ENCODE assay signal across 8 cellular contexts in genomic region chr12:53543539-53543938, GRCh38. TPM values are rescaled to one million over a fixed set of nuclear protein-coding genes. Genes with fewer than 3 reads are reported as not detected.
DNase-seq lines count a peak whose midpoint lies in the region; ATAC-seq and TF ChIP-seq lines count a peak whose summit lies in the region.

No MANE protein-coding gene starts in this region.

- H3K27ac Mint-ChIP-seq in CD4-positive, CD25-positive, alpha-beta regulatory T cell: peak overlapping the region; percentile 58 to 90 (median 89)

- intact Hi-C loops in adrenal gland (cut with DNase I): loop anchor here in 1 of 2 donors (5.0 to 10.0 kb wide), 2 partner anchors 134 to 201 kb away; partner anchors contain the start of gene ATP5MC2

- H3K4me1 ChIP-seq in CD4-positive, CD25-positive, alpha-beta regulatory T cell (ENCODE audit: control insufficient read depth, insufficient read depth, low read length, poor library complexity, severe bottlenecking): no peaks in the 10 kb centered on the region
- H3K4me1 ChIP-seq in Loucy (ENCODE audit: insufficient read depth, low read length, poor library complexity, severe bottlenecking) (no peaks in the 10 kb centered on the region), adrenal gland (replicated peaks in 1 of 2) (peaks cover 7 to 18% of the 10 kb centered on the region in 2 donors), right atrium auricular region (peaks cover 0 to 7% of the 10 kb centered on the region in 2 donors)

- no peak overlapping the region for H3K4me3 Mint-ChIP-seq in CD4-positive, CD25-positive, alpha-beta regulatory T cell

- H3K4me3 ChIP-seq in CD4-positive, CD25-positive, alpha-beta regulatory T cell (ENCODE audit: low read depth, low read length): no peak overlapping the region
- H3K4me3 ChIP-seq in Loucy (ENCODE audit: low read length, poor library complexity, severe bottlenecking): no peak overlapping the region
- H3K4me3 ChIP-seq in adrenal gland: no peak overlapping the region
- H3K4me3 ChIP-seq in right atrium auricular region: no peak overlapping the region

- no peak for TF ChIP-seq POLR2A in adrenal gland (IDR thresholded peaks at IDR 0.05)

- DNase-seq in CD4-positive, CD25-positive, alpha-beta regulatory T cell: peak; percentile 19 to 74 (median 64)
- DNase-seq in SK-N-DZ (ENCODE audit: low spot score) (peak; percentile 39), adrenal gland (peak; percentile 45 to 87 (median 73)), right atrium auricular region (ENCODE audit: low spot score) (peak; percentile 64), retina (peak; percentile 58)

- H3K36me3 Mint-ChIP-seq in CD4-positive, CD25-positive, alpha-beta regulatory T cell: peaks cover 9% of the 10 kb centered on the region

- peak; percentile 86 to 87 for ATAC-seq in CD4-positive, CD25-positive, alpha-beta regulatory T cell (ENCODE audit: low read depth in 2 of 2)
- ATAC-seq in GM19467 (IDR thresholded peaks at IDR 0.05; ENCODE audit: unreplicated experiment): peak; percentile 73
- no peak for ATAC-seq in HG02763 (IDR thresholded peaks at IDR 0.05; ENCODE audit: unreplicated experiment)

- no peaks in the 10 kb centered on the region for H3K9me3 Mint-ChIP-seq in CD4-positive, CD25-positive, alpha-beta regulatory T cell

- no peaks in the 10 kb centered on the region for H3K79me2 ChIP-seq in Loucy (ENCODE audit: insufficient read depth, low read length)

- peaks cover 7 to 18% (median 12%) of the 10 kb centered on the region in 4 donors for H3K4me1 Mint-ChIP-seq in CD4-positive, CD25-positive, alpha-beta regulatory T cell

- no peak overlapping the region for H3K27ac ChIP-seq in CD4-positive, CD25-positive, alpha-beta regulatory T cell (ENCODE audit: insufficient read depth, low read length, poor library complexity, severe bottlenecking)
- H3K27ac ChIP-seq in adrenal gland (peak overlapping the region in 3 of 5 donors; percentile 7 to 53 (median 51)), right atrium auricular region (peak overlapping the region; percentile 2 to 54)

- WGBS in adrenal gland, 4 donors: 18 to 27% (median 20%) methylated on average over 5 of the region's 5 CpGs

- peak; percentile 90 for TF ChIP-seq CTCF in Loucy (conservative IDR thresholded peaks at IDR 0.05; ENCODE audit: low read length)
- TF ChIP-seq CTCF in adrenal gland (IDR thresholded peaks at IDR 0.05): peak; percentile 69 to 99 (median 92)
- peak; percentile 55 to 88 for TF ChIP-seq CTCF in right atrium auricular region (IDR thresholded peaks at IDR 0.05)

- no peak overlapping the region for H3K9ac ChIP-seq in Loucy (ENCODE audit: low read depth, low read length, poor library complexity, severe bottlenecking)

- H3K9me3 ChIP-seq in CD4-positive, CD25-positive, alpha-beta regulatory T cell (ENCODE audit: control insufficient read depth in 2 of 2, low read length in 2 of 2): no peaks in the 10 kb centered on the region
- H3K9me3 ChIP-seq in Loucy (ENCODE audit: insufficient read depth, low read depth, low read length) (no peaks in the 10 kb centered on the region), adrenal gland (replicated peaks in 1 of 3) (no peaks in the 10 kb centered on the region), right atrium auricular region (no peaks in the 10 kb centered on the region)

- no peaks in the 10 kb centered on the region for H3K27me3 ChIP-seq in CD4-positive, CD25-positive, alpha-beta regulatory T cell (ENCODE audit: control insufficient read depth, insufficient read depth, low read length)
- H3K27me3 ChIP-seq in Loucy (ENCODE audit: insufficient read depth, low read length, poor library complexity, severe bottlenecking): no peaks in the 10 kb centered on the region
- H3K27me3 ChIP-seq in adrenal gland: no peaks in the 10 kb centered on the region
- H3K27me3 ChIP-seq in right atrium auricular region: no peaks in the 10 kb centered on the region

- H3K27me3 Mint-ChIP-seq in CD4-positive, CD25-positive, alpha-beta regulatory T cell: no peaks in the 10 kb centered on the region

- no peak overlapping the region for H2AFZ ChIP-seq in Loucy (ENCODE audit: low read length)

- H3K4me2 ChIP-seq in Loucy (ENCODE audit: low read depth, low read length, poor library complexity, severe bottlenecking): no peak overlapping the region

- no peaks in the 10 kb centered on the region for H3K9me2 ChIP-seq in Loucy (replicated peaks; ENCODE audit: low read depth, low read length)

- H3K36me3 ChIP-seq in CD4-positive, CD25-positive, alpha-beta regulatory T cell (ENCODE audit: control insufficient read depth, insufficient read depth, low read length): peaks cover 34% of the 10 kb centered on the region
- H3K36me3 ChIP-seq in Loucy (ENCODE audit: insufficient read depth, low read length): peaks cover 21% of the 10 kb centered on the region; the same call in 1 of the 2 replicates
- H3K36me3 ChIP-seq in adrenal gland (replicated peaks in 1 of 2): peaks cover 0 to 23% of the 10 kb centered on the region in 2 donors
- peaks cover 49% of the 10 kb centered on the region for H3K36me3 ChIP-seq in right atrium auricular region

- H3F3A ChIP-seq in Loucy (ENCODE audit: low read depth): no peaks in the 10 kb centered on the region

- no peaks in the 10 kb centered on the region for H4K20me1 ChIP-seq in Loucy (ENCODE audit: insufficient read depth, low read length, poor library complexity, severe bottlenecking)

RNA-seq across cellular contexts. Expression of gene NPFF, which starts 36.3 kb away (rescaled TPM):
- not detected for total RNA-seq in CD4-positive, CD25-positive, alpha-beta regulatory T cell
- not detected for polyA plus RNA-seq in CD4-positive, CD25-positive, alpha-beta regulatory T cell
- polyA plus RNA-seq in SK-N-DZ (2014; cell fraction: cytosol; rRNA removed): not detected in 2 replicates
- polyA plus RNA-seq in SK-N-DZ (2014; cell fraction: nucleus; rRNA removed): not detected in 2 replicates
- total RNA-seq in adrenal gland: not detected
- under 1 TPM in 1 of 3 donors, not detected in 2; 0.27 TPM for polyA plus RNA-seq in adrenal gland
- not detected for total RNA-seq in right atrium auricular region

RNA-seq across cellular contexts. Expression of gene TARBP2, which starts 42.5 kb away (rescaled TPM):
- 25.1 TPM for total RNA-seq in CD4-positive, CD25-positive, alpha-beta regulatory T cell
- 10 to 100 TPM; 22.5 to 29.1 (median 25.6) TPM for polyA plus RNA-seq in CD4-positive, CD25-positive, alpha-beta regulatory T cell
- polyA plus RNA-seq in SK-N-DZ (2014; cell fraction: cytosol; rRNA removed): 81.3 and 95.8 TPM in 2 replicates
- polyA plus RNA-seq in SK-N-DZ (2014; cell fraction: nucleus; rRNA removed): 217 and 237 TPM in 2 replicates
- total RNA-seq in adrenal gland: 10 to 100 TPM; 22.6 to 41.7 (median 30.6) TPM
- 10 to 100 TPM; 14.9 to 72.9 (median 51.7) TPM for polyA plus RNA-seq in adrenal gland
- 10 to 100 TPM; 11.1 to 18.9 TPM for total RNA-seq in right atrium auricular region

RNA-seq across cellular contexts. Expression of gene MAP3K12, which starts 44.3 kb away (rescaled TPM):
- 31.5 TPM for total RNA-seq in CD4-positive, CD25-positive, alpha-beta regulatory T cell
- polyA plus RNA-seq in CD4-positive, CD25-positive, alpha-beta regulatory T cell: 1 to 10 TPM; 3.8 to 4.6 (median 4.4) TPM
- 20.8 and 22.1 TPM in 2 replicates for polyA plus RNA-seq in SK-N-DZ (2014; cell fraction: cytosol; rRNA removed)
- polyA plus RNA-seq in SK-N-DZ (2014; cell fraction: nucleus; rRNA removed): 56.6 and 82.8 TPM in 2 replicates
- total RNA-seq in adrenal gland (10 to 100 TPM in 6 of 8 donors, 1 to 10 TPM in 2; 7.5 to 25.4 (median 16.7) TPM), right atrium auricular region (1 to 10 TPM; 2.6 to 9.8 TPM)
- polyA plus RNA-seq in adrenal gland: 10 to 100 TPM in 2 of 3 donors, 1 to 10 TPM in 1; 6.9 to 85.1 (median 69.8) TPM
